In genomic region chr2:235954281-235954680, GRCh38 we compare ENCODE assay signal across 20 cellular contexts.
"Had no signal": no experiment of that assay in that cellular context is flagged by ENCODE, and none has a peak within 500 bp of the region (broad histone marks: within the 10 kb centered on the region; RNA-seq: fewer than 3 reads in every experiment).

No MANE protein-coding gene starts in this region.

- ATAC-seq: naive thymus-derived CD4-positive, alpha-beta T cell; psoas muscle; right lobe of liver had no signal

- H3K27me3 Mint-ChIP-seq: type B pancreatic cell had no signal

- H3K36me3 Mint-ChIP-seq: naive thymus-derived CD4-positive, alpha-beta T cell had no signal

- H3K4me1 ChIP-seq: colonic mucosa, psoas muscle, right lobe of liver, stomach, suprapubic skin, thyroid gland had no signal

- H3K4me2 ChIP-seq: neural progenitor cell had no signal

- H3K4me3 Mint-ChIP-seq: endodermal cell; naive thymus-derived CD4-positive, alpha-beta T cell; neural progenitor cell; type B pancreatic cell had no signal

- H3K4me3 ChIP-seq: colonic mucosa, heart left ventricle, neural progenitor cell, psoas muscle, right lobe of liver, stomach, suprapubic skin, thyroid gland had no signal

- DNase-seq: colonic mucosa; dermis blood vessel endothelial cell; endodermal cell; foreskin melanocyte; heart left ventricle; hippocampal formation; kidney glomerular epithelial cell; mesendoderm; naive thymus-derived CD4-positive, alpha-beta T cell; occipital lobe; retina; right lobe of liver; stimulated activated naive CD4-positive, alpha-beta T cell; stomach; thyroid gland had no signal

- H3K27ac Mint-ChIP-seq: endodermal cell; naive thymus-derived CD4-positive, alpha-beta T cell; neural progenitor cell; type B pancreatic cell had no signal

- H3K9me3 ChIP-seq: colonic mucosa, heart left ventricle, psoas muscle, right lobe of liver, stomach, suprapubic skin, thyroid gland had no signal

- H3K36me3 ChIP-seq: colonic mucosa, neural progenitor cell, right lobe of liver, suprapubic skin, thyroid gland had no signal

- H3K9ac ChIP-seq: neural progenitor cell, parathyroid adenoma had no signal

- H3K9me3 Mint-ChIP-seq: endodermal cell, neural progenitor cell, type B pancreatic cell had no signal

- H3K27me3 ChIP-seq: colonic mucosa, heart left ventricle, neural progenitor cell, right lobe of liver, stomach, suprapubic skin, thyroid gland had no signal

- H3K27ac ChIP-seq: colonic mucosa, heart left ventricle, neural progenitor cell, parathyroid adenoma, psoas muscle, right lobe of liver, stomach, suprapubic skin, thyroid gland had no signal
